ENCODE assay signal across 2 cellular contexts in the genomic region with DNA sequence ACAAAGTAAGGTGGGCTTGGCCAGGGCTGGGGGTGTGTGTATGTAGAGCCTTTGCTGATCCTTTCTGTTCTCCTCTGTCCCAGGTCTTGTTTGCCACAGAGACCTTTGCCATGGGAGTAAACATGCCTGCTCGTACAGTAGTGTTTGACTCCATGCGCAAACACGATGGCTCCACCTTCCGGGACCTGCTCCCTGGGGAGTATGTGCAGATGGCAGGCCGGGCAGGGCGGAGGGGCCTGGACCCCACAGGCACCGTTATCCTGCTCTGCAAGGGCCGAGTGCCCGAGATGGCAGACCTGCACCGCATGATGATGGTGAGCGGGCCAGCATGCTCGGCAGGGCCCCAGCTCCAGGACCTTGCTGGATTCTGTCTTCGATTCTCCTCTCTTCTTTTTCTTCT.
A peak's percentile ranks its signal among the peaks of the same experiment; 100 is the strongest.
TF ChIP-seq lines count a peak whose summit lies in the region.

No MANE protein-coding gene starts in this region.

TF ChIP-seq in GM12878, 131 proteins besides CTCF, POLR2A, EP300 and RAD21:
- TF ChIP-seq, protein P1, sequence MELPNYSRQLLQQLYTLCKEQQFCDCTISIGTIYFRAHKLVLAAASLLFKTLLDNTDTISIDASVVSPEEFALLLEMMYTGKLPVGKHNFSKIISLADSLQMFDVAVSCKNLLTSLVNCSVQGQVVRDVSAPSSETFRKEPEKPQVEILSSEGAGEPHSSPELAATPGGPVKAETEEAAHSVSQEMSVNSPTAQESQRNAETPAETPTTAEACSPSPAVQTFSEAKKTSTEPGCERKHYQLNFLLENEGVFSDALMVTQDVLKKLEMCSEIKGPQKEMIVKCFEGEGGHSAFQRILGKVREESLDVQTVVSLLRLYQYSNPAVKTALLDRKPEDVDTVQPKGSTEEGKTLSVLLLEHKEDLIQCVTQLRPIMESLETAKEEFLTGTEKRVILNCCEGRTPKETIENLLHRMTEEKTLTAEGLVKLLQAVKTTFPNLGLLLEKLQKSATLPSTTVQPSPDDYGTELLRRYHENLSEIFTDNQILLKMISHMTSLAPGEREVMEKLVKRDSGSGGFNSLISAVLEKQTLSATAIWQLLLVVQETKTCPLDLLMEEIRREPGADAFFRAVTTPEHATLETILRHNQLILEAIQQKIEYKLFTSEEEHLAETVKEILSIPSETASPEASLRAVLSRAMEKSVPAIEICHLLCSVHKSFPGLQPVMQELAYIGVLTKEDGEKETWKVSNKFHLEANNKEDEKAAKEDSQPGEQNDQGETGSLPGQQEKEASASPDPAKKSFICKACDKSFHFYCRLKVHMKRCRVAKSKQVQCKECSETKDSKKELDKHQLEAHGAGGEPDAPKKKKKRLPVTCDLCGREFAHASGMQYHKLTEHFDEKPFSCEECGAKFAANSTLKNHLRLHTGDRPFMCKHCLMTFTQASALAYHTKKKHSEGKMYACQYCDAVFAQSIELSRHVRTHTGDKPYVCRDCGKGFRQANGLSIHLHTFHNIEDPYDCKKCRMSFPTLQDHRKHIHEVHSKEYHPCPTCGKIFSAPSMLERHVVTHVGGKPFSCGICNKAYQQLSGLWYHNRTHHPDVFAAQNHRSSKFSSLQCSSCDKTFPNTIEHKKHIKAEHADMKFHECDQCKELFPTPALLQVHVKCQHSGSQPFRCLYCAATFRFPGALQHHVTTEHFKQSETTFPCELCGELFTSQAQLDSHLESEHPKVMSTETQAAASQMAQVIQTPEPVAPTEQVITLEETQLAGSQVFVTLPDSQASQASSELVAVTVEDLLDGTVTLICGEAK (IDR thresholded peaks at IDR 0.05; ENCODE audit: borderline replicate concordance): no peak
- no peak for TF ChIP-seq KAT2A (conservative IDR thresholded peaks at IDR 0.05; ENCODE audit: control insufficient read depth, low read depth, low read length)
- no peak for TF ChIP-seq SMARCA5 (IDR thresholded peaks at IDR 0.05)
- TF ChIP-seq CBX3 (IDR thresholded peaks at IDR 0.05; ENCODE audit: borderline replicate concordance, low read depth): no peak
- no peak for TF ChIP-seq SMC3 (IDR thresholded peaks at IDR 0.05; ENCODE audit: borderline replicate concordance, low read length)
- TF ChIP-seq CBFB (IDR thresholded peaks at IDR 0.05; ENCODE audit: low read depth): no peak
- TF ChIP-seq RUNX3 (IDR thresholded peaks at IDR 0.05; ENCODE audit: low read length): no peak
- TF ChIP-seq CREB1 (IDR thresholded peaks at IDR 0.05; ENCODE audit: low read depth): no peak
- no peak for TF ChIP-seq GABPA (IDR thresholded peaks at IDR 0.05; ENCODE audit: low read depth)
- TF ChIP-seq, protein P2, sequence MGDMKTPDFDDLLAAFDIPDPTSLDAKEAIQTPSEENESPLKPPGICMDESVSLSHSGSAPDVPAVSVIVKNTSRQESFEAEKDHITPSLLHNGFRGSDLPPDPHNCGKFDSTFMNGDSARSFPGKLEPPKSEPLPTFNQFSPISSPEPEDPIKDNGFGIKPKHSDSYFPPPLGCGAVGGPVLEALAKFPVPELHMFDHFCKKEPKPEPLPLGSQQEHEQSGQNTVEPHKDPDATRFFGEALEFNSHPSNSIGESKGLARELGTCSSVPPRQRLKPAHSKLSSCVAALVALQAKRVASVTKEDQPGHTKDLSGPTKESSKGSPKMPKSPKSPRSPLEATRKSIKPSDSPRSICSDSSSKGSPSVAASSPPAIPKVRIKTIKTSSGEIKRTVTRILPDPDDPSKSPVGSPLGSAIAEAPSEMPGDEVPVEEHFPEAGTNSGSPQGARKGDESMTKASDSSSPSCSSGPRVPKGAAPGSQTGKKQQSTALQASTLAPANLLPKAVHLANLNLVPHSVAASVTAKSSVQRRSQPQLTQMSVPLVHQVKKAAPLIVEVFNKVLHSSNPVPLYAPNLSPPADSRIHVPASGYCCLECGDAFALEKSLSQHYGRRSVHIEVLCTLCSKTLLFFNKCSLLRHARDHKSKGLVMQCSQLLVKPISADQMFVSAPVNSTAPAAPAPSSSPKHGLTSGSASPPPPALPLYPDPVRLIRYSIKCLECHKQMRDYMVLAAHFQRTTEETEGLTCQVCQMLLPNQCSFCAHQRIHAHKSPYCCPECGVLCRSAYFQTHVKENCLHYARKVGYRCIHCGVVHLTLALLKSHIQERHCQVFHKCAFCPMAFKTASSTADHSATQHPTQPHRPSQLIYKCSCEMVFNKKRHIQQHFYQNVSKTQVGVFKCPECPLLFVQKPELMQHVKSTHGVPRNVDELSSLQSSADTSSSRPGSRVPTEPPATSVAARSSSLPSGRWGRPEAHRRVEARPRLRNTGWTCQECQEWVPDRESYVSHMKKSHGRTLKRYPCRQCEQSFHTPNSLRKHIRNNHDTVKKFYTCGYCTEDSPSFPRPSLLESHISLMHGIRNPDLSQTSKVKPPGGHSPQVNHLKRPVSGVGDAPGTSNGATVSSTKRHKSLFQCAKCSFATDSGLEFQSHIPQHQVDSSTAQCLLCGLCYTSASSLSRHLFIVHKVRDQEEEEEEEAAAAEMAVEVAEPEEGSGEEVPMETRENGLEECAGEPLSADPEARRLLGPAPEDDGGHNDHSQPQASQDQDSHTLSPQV (IDR thresholded peaks at IDR 0.05): no peak
- TF ChIP-seq SIN3A (IDR thresholded peaks at IDR 0.05; ENCODE audit: low read depth, low read length): no peak
- no peak for TF ChIP-seq RAD51 (IDR thresholded peaks at IDR 0.05)
TF ChIP-seq in GM12878: peak in this region for 0.

TF ChIP-seq in liver, 16 proteins besides CTCF, POLR2A, EP300 and RAD21:
- TF ChIP-seq SP1 (IDR thresholded peaks at IDR 0.05) (peak; percentile 18), NR2F2 (IDR thresholded peaks at IDR 0.05) (no peak), FOXA1 (IDR thresholded peaks at IDR 0.05) (peak; percentile 87), FOXA2 (IDR thresholded peaks at IDR 0.05) (peak; percentile 72), JUND (IDR thresholded peaks at IDR 0.05) (no peak), GABPA (IDR thresholded peaks at IDR 0.05 in 1 of 2, conservative IDR thresholded peaks at IDR 0.05 in 1 of 2) (peak in 1 of 2 donors; percentile 64), EGR1 (IDR thresholded peaks at IDR 0.05; ENCODE audit: low read depth in 2 of 2) (no peak), HNF4A (conservative IDR thresholded peaks at IDR 0.05) (peak; percentile 51 to 61), YY1 (IDR thresholded peaks at IDR 0.05) (peak; percentile 68), HNF4G (IDR thresholded peaks at IDR 0.05) (no peak), RXRA (IDR thresholded peaks at IDR 0.05) (peak; percentile 52 to 57), TAF1 (conservative IDR thresholded peaks at IDR 0.05) (no peak)
- TF ChIP-seq, protein P3, sequence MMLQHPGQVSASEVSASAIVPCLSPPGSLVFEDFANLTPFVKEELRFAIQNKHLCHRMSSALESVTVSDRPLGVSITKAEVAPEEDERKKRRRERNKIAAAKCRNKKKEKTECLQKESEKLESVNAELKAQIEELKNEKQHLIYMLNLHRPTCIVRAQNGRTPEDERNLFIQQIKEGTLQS (IDR thresholded peaks at IDR 0.05): no peak
- TF ChIP-seq, protein P4, sequence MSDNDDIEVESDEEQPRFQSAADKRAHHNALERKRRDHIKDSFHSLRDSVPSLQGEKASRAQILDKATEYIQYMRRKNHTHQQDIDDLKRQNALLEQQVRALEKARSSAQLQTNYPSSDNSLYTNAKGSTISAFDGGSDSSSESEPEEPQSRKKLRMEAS (IDR thresholded peaks at IDR 0.05): no peak
- TF ChIP-seq, protein P5, sequence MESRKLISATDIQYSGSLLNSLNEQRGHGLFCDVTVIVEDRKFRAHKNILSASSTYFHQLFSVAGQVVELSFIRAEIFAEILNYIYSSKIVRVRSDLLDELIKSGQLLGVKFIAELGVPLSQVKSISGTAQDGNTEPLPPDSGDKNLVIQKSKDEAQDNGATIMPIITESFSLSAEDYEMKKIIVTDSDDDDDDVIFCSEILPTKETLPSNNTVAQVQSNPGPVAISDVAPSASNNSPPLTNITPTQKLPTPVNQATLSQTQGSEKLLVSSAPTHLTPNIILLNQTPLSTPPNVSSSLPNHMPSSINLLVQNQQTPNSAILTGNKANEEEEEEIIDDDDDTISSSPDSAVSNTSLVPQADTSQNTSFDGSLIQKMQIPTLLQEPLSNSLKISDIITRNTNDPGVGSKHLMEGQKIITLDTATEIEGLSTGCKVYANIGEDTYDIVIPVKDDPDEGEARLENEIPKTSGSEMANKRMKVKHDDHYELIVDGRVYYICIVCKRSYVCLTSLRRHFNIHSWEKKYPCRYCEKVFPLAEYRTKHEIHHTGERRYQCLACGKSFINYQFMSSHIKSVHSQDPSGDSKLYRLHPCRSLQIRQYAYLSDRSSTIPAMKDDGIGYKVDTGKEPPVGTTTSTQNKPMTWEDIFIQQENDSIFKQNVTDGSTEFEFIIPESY (IDR thresholded peaks at IDR 0.05): no peak
- TF ChIP-seq, protein P6, sequence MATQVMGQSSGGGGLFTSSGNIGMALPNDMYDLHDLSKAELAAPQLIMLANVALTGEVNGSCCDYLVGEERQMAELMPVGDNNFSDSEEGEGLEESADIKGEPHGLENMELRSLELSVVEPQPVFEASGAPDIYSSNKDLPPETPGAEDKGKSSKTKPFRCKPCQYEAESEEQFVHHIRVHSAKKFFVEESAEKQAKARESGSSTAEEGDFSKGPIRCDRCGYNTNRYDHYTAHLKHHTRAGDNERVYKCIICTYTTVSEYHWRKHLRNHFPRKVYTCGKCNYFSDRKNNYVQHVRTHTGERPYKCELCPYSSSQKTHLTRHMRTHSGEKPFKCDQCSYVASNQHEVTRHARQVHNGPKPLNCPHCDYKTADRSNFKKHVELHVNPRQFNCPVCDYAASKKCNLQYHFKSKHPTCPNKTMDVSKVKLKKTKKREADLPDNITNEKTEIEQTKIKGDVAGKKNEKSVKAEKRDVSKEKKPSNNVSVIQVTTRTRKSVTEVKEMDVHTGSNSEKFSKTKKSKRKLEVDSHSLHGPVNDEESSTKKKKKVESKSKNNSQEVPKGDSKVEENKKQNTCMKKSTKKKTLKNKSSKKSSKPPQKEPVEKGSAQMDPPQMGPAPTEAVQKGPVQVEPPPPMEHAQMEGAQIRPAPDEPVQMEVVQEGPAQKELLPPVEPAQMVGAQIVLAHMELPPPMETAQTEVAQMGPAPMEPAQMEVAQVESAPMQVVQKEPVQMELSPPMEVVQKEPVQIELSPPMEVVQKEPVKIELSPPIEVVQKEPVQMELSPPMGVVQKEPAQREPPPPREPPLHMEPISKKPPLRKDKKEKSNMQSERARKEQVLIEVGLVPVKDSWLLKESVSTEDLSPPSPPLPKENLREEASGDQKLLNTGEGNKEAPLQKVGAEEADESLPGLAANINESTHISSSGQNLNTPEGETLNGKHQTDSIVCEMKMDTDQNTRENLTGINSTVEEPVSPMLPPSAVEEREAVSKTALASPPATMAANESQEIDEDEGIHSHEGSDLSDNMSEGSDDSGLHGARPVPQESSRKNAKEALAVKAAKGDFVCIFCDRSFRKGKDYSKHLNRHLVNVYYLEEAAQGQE (IDR thresholded peaks at IDR 0.05): peak; percentile 1
